In genomic region chr6:3612341-3613041, GRCh38 we compare ENCODE assay signal across 10 cellular contexts.
DNase-seq lines count a peak whose midpoint lies in the region; ATAC-seq and TF ChIP-seq lines count a peak whose summit lies in the region.
"Had no signal": no experiment of that assay in that cellular context is flagged by ENCODE, and none has a peak within 500 bp of the region (broad histone marks: within the 10 kb centered on the region; RNA-seq: fewer than 3 reads in every experiment).

No MANE protein-coding gene starts in this region.

- H3K9me3 ChIP-seq in breast epithelium, result no peaks in the 10 kb centered on the region

- peak overlapping the region; percentile 82 for H3K27ac Mint-ChIP-seq in osteocyte (ENCODE audit: unreplicated experiment)
- H3K27ac Mint-ChIP-seq: activated naive CD4-positive, alpha-beta T cell treated with anti-CD3 and anti-CD28 coated beads, Interleukin-2, amount 50 U/mL, for 72 hours had no signal

- no peak for ATAC-seq in HG03135 (IDR thresholded peaks at IDR 0.05; ENCODE audit: unreplicated experiment)
- no peak for ATAC-seq in activated CD4-positive, CD25-positive, alpha-beta regulatory T cell treated with anti-CD3 and anti-CD28 coated beads, Interleukin-2, amount 50 U/mL, for 24 hours
- ATAC-seq: activated naive CD4-positive, alpha-beta T cell treated with anti-CD3 and anti-CD28 coated beads, Interleukin-2, amount 50 U/mL, for 72 hours had no signal

- DNase-seq in GM04503 (ENCODE audit: low read depth) (peak; percentile 89), NCI-H2227 treated with DMSO at 0.1 percent for 48 hours (lab: John Stamatoyannopoulos, UW) (peak; percentile 87), breast epithelium (ENCODE audit: low spot score in 2 of 2) (peak; percentile 5 to 20), osteocyte (ENCODE audit: extremely low spot score, unreplicated experiment) (no peak), amygdala (lab: John Stamatoyannopoulos, UW) (no peak), mucosa of gallbladder (ENCODE audit: low spot score) (no peak)
- DNase-seq: NCI-H1694 had no signal

- no peaks in the 10 kb centered on the region for H3K36me3 ChIP-seq in breast epithelium

- H3K36me3 Mint-ChIP-seq in osteocyte (ENCODE audit: unreplicated experiment), result no peaks in the 10 kb centered on the region
- H3K36me3 Mint-ChIP-seq: activated naive CD4-positive, alpha-beta T cell treated with anti-CD3 and anti-CD28 coated beads, Interleukin-2, amount 50 U/mL, for 72 hours had no signal

- H3K4me3 Mint-ChIP-seq in osteocyte (ENCODE audit: unreplicated experiment), result no peak overlapping the region

- no peak for TF ChIP-seq POLR2A in breast epithelium (IDR thresholded peaks at IDR 0.05)

- H3K27me3 Mint-ChIP-seq in osteocyte (ENCODE audit: unreplicated experiment), result no peaks in the 10 kb centered on the region

- H3K4me1 Mint-ChIP-seq in osteocyte (ENCODE audit: unreplicated experiment), result peaks cover 53% of the 10 kb centered on the region

- no peak overlapping the region for H3K4me3 ChIP-seq in breast epithelium

- TF ChIP-seq CTCF in breast epithelium (IDR thresholded peaks at IDR 0.05), result no peak
- TF ChIP-seq CTCF in osteocyte (IDR thresholded peaks at IDR 0.05), result no peak

- intact Hi-C loops in breast epithelium (cut with DNase I; ENCODE audit: low total_unique reads), result no loop called here

- peak overlapping the region; percentile 38 to 42 for H3K27ac ChIP-seq in breast epithelium

- no peaks in the 10 kb centered on the region for H3K4me1 ChIP-seq in breast epithelium

- no peaks in the 10 kb centered on the region for H3K27me3 ChIP-seq in breast epithelium

- no peaks in the 10 kb centered on the region for H3K9me3 Mint-ChIP-seq in osteocyte (ENCODE audit: unreplicated experiment)
- H3K9me3 Mint-ChIP-seq: activated naive CD4-positive, alpha-beta T cell treated with anti-CD3 and anti-CD28 coated beads, Interleukin-2, amount 50 U/mL, for 72 hours had no signal

Comparison
In these comparisons a context has a peak if more than half of its experiments do, and no peak if none do; other contexts are left out.
1. DNase-seq: peak in GM04503 (single experiment), NCI-H2227 treated with DMSO at 0.1 percent for 48 hours (single experiment) and breast epithelium (2 of 2); none in osteocyte (single experiment), amygdala (0 of 56) and mucosa of gallbladder (single experiment).